In genomic region chr3:70176224-70176623, GRCh38 we compare ENCODE assay signal across 27 cellular contexts.
"Had no signal": no experiment of that assay in that cellular context is flagged by ENCODE, and none has a peak within 500 bp of the region (broad histone marks: within the 10 kb centered on the region; RNA-seq: fewer than 3 reads in every experiment).

No MANE protein-coding gene starts in this region.

- H3K9me3 ChIP-seq: stomach, suprapubic skin, testis, thoracic aorta, thyroid gland, tibial artery, tibial nerve, transverse colon, upper lobe of left lung, upper lobe of right lung, uterus, vagina had no signal

- ATAC-seq: stimulated activated effector memory CD8-positive, alpha-beta T cell treated with anti-CD3 and anti-CD28 coated beads, Interleukin-12 subunit alpha, Interleukin-12 subunit beta, amount 100 ng/mL, for 72 hours; stimulated activated memory B cell treated with anti-CD40 and anti-IgM and Interleukin-4, amounts not matched to agents 10 μg/mL and 1 μg/mL and 100 μg/mL, for 72 hours; stimulated activated naive B cell treated with anti-CD40 and anti-IgM and Interleukin-4, amounts not matched to agents 10 μg/mL and 1 μg/mL and 100 μg/mL, for 72 hours; stimulated activated naive CD8-positive, alpha-beta T cell treated with anti-CD3 and anti-CD28 coated beads, Interleukin-15, amount 100 ng/mL, for 72 hours; stimulated activated naive CD8-positive, alpha-beta T cell treated with anti-CD3 and anti-CD28 coated beads, Interleukin-15, Interleukin-2, amounts not matched to agents 100 U/mL and 50 U/mL, for 24 hours; upper lobe of right lung had no signal

- DNase-seq: stimulated activated CD4-positive, alpha-beta T cell treated with anti-CD3 and anti-CD28 coated beads, Interleukin-2, amount 100 ng/mL, for 48 hours; stimulated activated CD4-positive, alpha-beta T cell treated with anti-CD3 and anti-CD28 coated beads, Interleukin-4, amount 100 ng/mL, for 1 hour; stimulated activated CD4-positive, alpha-beta T cell treated with anti-CD3 and anti-CD28 coated beads, Interleukin-4, amount 100 ng/mL, for 24 hours; stimulated activated CD4-positive, alpha-beta T cell treated with anti-CD3 and anti-CD28 coated beads, Interleukin-4, amount 100 ng/mL, for 4 hours; stimulated activated CD8-positive, alpha-beta memory T cell treated with anti-CD3 and anti-CD28 coated beads, Interleukin-4, amount 100 ng/mL, for 48 hours; stimulated activated naive B cell treated with anti-CD40 and anti-IgM and Interleukin-4, amounts not matched to agents 10 μg/mL and 1 μg/mL and 100 μg/mL, for 72 hours; stimulated activated naive CD4-positive, alpha-beta T cell; stimulated activated naive CD4-positive, alpha-beta T cell treated with Interleukin-2 at 50 U/mL for 16 hours; stimulated activated naive CD8-positive, alpha-beta T cell treated with anti-CD3 and anti-CD28 coated beads, Interleukin-15, amount 100 ng/mL, for 72 hours; stimulated activated naive CD8-positive, alpha-beta T cell treated with anti-CD3 and anti-CD28 coated beads, Interleukin-15, Interleukin-2, amounts not matched to agents 100 U/mL and 50 U/mL, for 24 hours; stomach; substantia nigra; testis; thyroid gland; tibial artery; transverse colon; trophoblast cell; upper lobe of left lung; upper lobe of right lung; uterus had no signal

- H3K27me3 ChIP-seq: stomach, testis, thyroid gland, tibial artery, tibial nerve, transverse colon, upper lobe of left lung, upper lobe of right lung, uterus, vagina had no signal

- H3K27ac ChIP-seq: stomach, suprapubic skin, testis, thoracic aorta, thyroid gland, tibial artery, tibial nerve, transverse colon, upper lobe of left lung, upper lobe of right lung, uterus, vagina had no signal

- H3K4me3 ChIP-seq: stomach, suprapubic skin, testis, thoracic aorta, thyroid gland, tibial artery, tibial nerve, transverse colon, upper lobe of left lung, upper lobe of right lung, uterus, vagina had no signal

- FAIRE-seq: urothelium cell line had no signal

- H3K4me1 ChIP-seq: suprapubic skin, testis, transverse colon, upper lobe of left lung, upper lobe of right lung, uterus, vagina had no signal

- H3K36me3 ChIP-seq: stomach, suprapubic skin, thoracic aorta, thyroid gland, tibial artery, tibial nerve, transverse colon, upper lobe of left lung, upper lobe of right lung, uterus, vagina had no signal
